ENCODE assay signal across 8 cellular contexts in genomic region chr19:35882074-35882832, GRCh38. TPM values are rescaled to one million over a fixed set of nuclear protein-coding genes. Genes with fewer than 3 reads are reported as not detected.
DNase-seq lines count a peak whose midpoint lies in the region; ATAC-seq and TF ChIP-seq lines count a peak whose summit lies in the region.

No MANE protein-coding gene starts in this region.

- no peak overlapping the region for H3K4me3 Mint-ChIP-seq in activated naive CD4-positive, alpha-beta T cell treated with anti-CD3 and anti-CD28 coated beads for 36 hours

- no peak overlapping the region for H2AK5ac ChIP-seq in mesenchymal stem cell (ENCODE audit: low read length, severe bottlenecking)

- no peaks in the 10 kb centered on the region for H3F3A ChIP-seq in PC-3 (ENCODE audit: low read length, unreplicated experiment)

- H3K27ac ChIP-seq in PC-3 (ENCODE audit: low read length) = no peak overlapping the region
- H3K27ac ChIP-seq in mesenchymal stem cell (ENCODE audit: low read length, poor library complexity, severe bottlenecking) = no peak overlapping the region

- no TSS peak for BruUV-seq in PC-3 (replicated peaks; lab: Mats Ljungman, UMichigan)

- CTCF ChIA-PET in activated naive CD4-positive, alpha-beta T cell treated with anti-CD3 and anti-CD28 coated beads for 36 hours (lab: Charles Lee) = interaction anchor here (0.5 to 6.8 kb wide), 10 partner anchors 11 to 190 kb away, joined by 3 to 69 read pairs (median 4); no protein-coding TSS in a partner anchor
- CTCF ChIA-PET in PC-3 (lab: Charles Lee) = interaction anchor here (1.0 to 1.1 kb wide), 3 partner anchors 49 to 54 kb away, joined by 3 to 7 read pairs (median 6); no protein-coding TSS in a partner anchor

- no peak overlapping the region for H3K4me3 ChIP-seq in PC-3 (ENCODE audit: low read length)
- H3K4me3 ChIP-seq in mesenchymal stem cell (ENCODE audit: insufficient read depth in 1 of 2, low read depth in 1 of 2, low read length in 2 of 2) = no peak overlapping the region

- H3K27me3 Mint-ChIP-seq in activated naive CD4-positive, alpha-beta T cell treated with anti-CD3 and anti-CD28 coated beads for 36 hours (ENCODE audit: low read depth) = peaks cover 21% of the 10 kb centered on the region

- H3K9ac ChIP-seq in PC-3 (ENCODE audit: low read length) = no peak overlapping the region
- no peak overlapping the region for H3K9ac ChIP-seq in mesenchymal stem cell (ENCODE audit: low read length)

- H2BK15ac ChIP-seq in mesenchymal stem cell (ENCODE audit: low read depth, poor library complexity, severe bottlenecking) = no peak overlapping the region

- H3K36me3 ChIP-seq in PC-3 (ENCODE audit: low read depth, low read length) = no peaks in the 10 kb centered on the region
- H3K36me3 ChIP-seq in mesenchymal stem cell (ENCODE audit: control insufficient read depth in 1 of 2, insufficient read depth in 2 of 2, low read depth in 1 of 2, low read length in 2 of 2) = peaks cover 8 to 11% of the 10 kb centered on the region in 2 experiments

- no peak overlapping the region for H2AFZ ChIP-seq in PC-3 (ENCODE audit: low read length)
- H2AFZ ChIP-seq in mesenchymal stem cell (ENCODE audit: low read depth, low read length) = no peak overlapping the region

- no peaks in the 10 kb centered on the region for H3K79me1 ChIP-seq in mesenchymal stem cell (replicated peaks; ENCODE audit: low read length, poor library complexity, severe bottlenecking)

- H3K9me3 ChIP-seq in PC-3 (ENCODE audit: low read length) = no peaks in the 10 kb centered on the region
- H3K9me3 ChIP-seq in mesenchymal stem cell (ENCODE audit: control insufficient read depth, low read length) = no peaks in the 10 kb centered on the region

- ATAC-seq in PC-3 (peak; percentile 49), HG02763 (IDR thresholded peaks at IDR 0.05; ENCODE audit: unreplicated experiment) (no peak)

- H3K4me2 ChIP-seq in PC-3 (ENCODE audit: low read length) = no peak overlapping the region
- no peak overlapping the region for H3K4me2 ChIP-seq in mesenchymal stem cell (ENCODE audit: low read length, poor library complexity, severe bottlenecking)

- intact Hi-C loops in activated naive CD4-positive, alpha-beta T cell treated with anti-CD3 and anti-CD28 coated beads for 36 hours (cut with micrococcal nuclease) = loop anchor here (1.0 to 10.0 kb wide), 3 partner anchors 49 to 293 kb away; no protein-coding TSS in a partner anchor
- intact Hi-C loops in PC-3 (cut with micrococcal nuclease) = loop anchor here (1.0 kb wide), 2 partner anchors 35 to 49 kb away; no protein-coding TSS in a partner anchor

- no peaks in the 10 kb centered on the region for H3K9me2 ChIP-seq in PC-3 (replicated peaks; ENCODE audit: low read length)

- POLR2A ChIA-PET in PC-3 (lab: Charles Lee; ENCODE audit: unreplicated experiment) = interaction anchor here (0.6 kb wide), 1 partner anchor 50 kb away, joined by 4 read pairs; no protein-coding TSS in a partner anchor

- WGBS in mesenchymal stem cell = 44% methylated on average over 7 of the region's 8 CpGs

- no peak overlapping the region for H3K14ac ChIP-seq in mesenchymal stem cell (ENCODE audit: low read length in 2 of 2)

- H3K4me1 ChIP-seq in PC-3 (ENCODE audit: insufficient read depth, low read length) (no peaks in the 10 kb centered on the region; the same call in 1 of the 2 replicates), mesenchymal stem cell (ENCODE audit: control insufficient read depth, insufficient read depth, low read depth, low read length) (peaks cover 11% of the 10 kb centered on the region)

- H3K27me3 ChIP-seq in PC-3 (ENCODE audit: low read length) = no peaks in the 10 kb centered on the region
- peaks cover 15 to 18% of the 10 kb centered on the region in 2 experiments for H3K27me3 ChIP-seq in mesenchymal stem cell (ENCODE audit: control insufficient read depth in 1 of 2, insufficient read depth in 1 of 2, low read length in 2 of 2)

- no peak overlapping the region for H4K8ac ChIP-seq in mesenchymal stem cell (ENCODE audit: low read length)

- peaks cover 11% of the 10 kb centered on the region for H3K36me3 Mint-ChIP-seq in activated naive CD4-positive, alpha-beta T cell treated with anti-CD3 and anti-CD28 coated beads for 36 hours (ENCODE audit: low read depth)

- no peak overlapping the region for H2BK120ac ChIP-seq in mesenchymal stem cell (ENCODE audit: low read depth, low read length)

- H3K79me2 ChIP-seq in PC-3 (ENCODE audit: low read length) = no peaks in the 10 kb centered on the region

- no peak overlapping the region for H4K91ac ChIP-seq in mesenchymal stem cell (ENCODE audit: low read length)

- H3K18ac ChIP-seq in mesenchymal stem cell (ENCODE audit: low read depth in 1 of 2, low read length in 2 of 2) = no peak overlapping the region

- no peaks in the 10 kb centered on the region for H3K9me3 Mint-ChIP-seq in activated naive CD4-positive, alpha-beta T cell treated with anti-CD3 and anti-CD28 coated beads for 36 hours

- no peak overlapping the region for H3K27ac Mint-ChIP-seq in activated naive CD4-positive, alpha-beta T cell treated with anti-CD3 and anti-CD28 coated beads for 36 hours

- no peak overlapping the region for H2BK5ac ChIP-seq in mesenchymal stem cell (ENCODE audit: low read depth, low read length, poor library complexity, severe bottlenecking)

- H3K4ac ChIP-seq in mesenchymal stem cell (ENCODE audit: low read depth in 1 of 2, low read length in 2 of 2) = no peak overlapping the region

- no peak overlapping the region for H2BK12ac ChIP-seq in mesenchymal stem cell (ENCODE audit: low read length in 2 of 2)

- TF ChIP-seq CTCF in PC-3 (conservative IDR thresholded peaks at IDR 0.05; ENCODE audit: low read depth, low read length) = peak; percentile 46; the same call in 1 of the 2 replicates

- no peak overlapping the region for H3K23ac ChIP-seq in mesenchymal stem cell (ENCODE audit: low read length in 2 of 2)

- DNase-seq in activated naive CD4-positive, alpha-beta T cell treated with anti-CD3 and anti-CD28 coated beads for 36 hours = peak; percentile 58
- no peak for DNase-seq in activated naive CD4-positive, alpha-beta T cell treated with anti-CD3 and anti-CD28 coated beads, Interleukin-2, amount 50 U/mL, for 16 hours
- DNase-seq in LHCN-M2 (ENCODE audit: low read depth) (peak; percentile 83), PC-3 (peak; percentile 71), dermis blood vessel endothelial cell (peak; percentile 83), mesenchymal stem cell (peak; percentile 86), mesenteric fat pad (ENCODE audit: low spot score) (no peak)

- peaks cover 9% of the 10 kb centered on the region for H3K4me1 Mint-ChIP-seq in activated naive CD4-positive, alpha-beta T cell treated with anti-CD3 and anti-CD28 coated beads for 36 hours (ENCODE audit: low read depth)

- no peaks in the 10 kb centered on the region for H4K20me1 ChIP-seq in PC-3 (ENCODE audit: low read length)

RNA-seq across cellular contexts. Expression of gene APLP1, which starts 13.9 kb away (rescaled TPM):
- total RNA-seq in activated naive CD4-positive, alpha-beta T cell treated with anti-CD3 and anti-CD28 coated beads for 36 hours = 1 to 10 TPM in 1 of 2 experiments, under 1 TPM in 1; 0.79 to 1.2 TPM
- total RNA-seq in LHCN-M2 (2014; rRNA removed) = 38.3 and 47.1 TPM in 2 replicates
- 44.7 TPM for polyA plus RNA-seq in LHCN-M2 (2012)
- 21.1 and 23.2 TPM in 2 replicates for total RNA-seq in PC-3 (2014; rRNA removed)
- 1.9 and 2.5 TPM in 2 replicates for total RNA-seq in dermis blood vessel endothelial cell
- 14.1 TPM for polyA plus RNA-seq in mesenchymal stem cell (2013, experiment 1 of 2)
- polyA plus RNA-seq in mesenchymal stem cell (2013, experiment 2 of 2) = 14.4 TPM
- total RNA-seq in mesenteric fat pad = 3.5 TPM

RNA-seq across cellular contexts. Expression of gene NFKBID, which starts 18.1 kb away (rescaled TPM):
- total RNA-seq in activated naive CD4-positive, alpha-beta T cell treated with anti-CD3 and anti-CD28 coated beads for 36 hours = 10 to 100 TPM; 56.2 to 56.4 TPM
- total RNA-seq in LHCN-M2 (2014; rRNA removed) (2.8 and 3.3 TPM in 2 replicates), PC-3 (2014; rRNA removed) (9.0 and 10.6 TPM in 2 replicates), dermis blood vessel endothelial cell (2.7 and 3.2 TPM in 2 replicates), mesenteric fat pad (33.3 TPM)
- 1.6 TPM for polyA plus RNA-seq in LHCN-M2 (2012)
- polyA plus RNA-seq in mesenchymal stem cell (2013, experiment 1 of 2) = 4.7 TPM
- 4.1 TPM for polyA plus RNA-seq in mesenchymal stem cell (2013, experiment 2 of 2)

RNA-seq across cellular contexts. Expression of gene HCST, which starts 20.1 kb away (rescaled TPM):
- total RNA-seq in activated naive CD4-positive, alpha-beta T cell treated with anti-CD3 and anti-CD28 coated beads for 36 hours = 10 to 100 TPM; 11.7 to 14.5 TPM
- not detected in 2 replicates for total RNA-seq in LHCN-M2 (2014; rRNA removed)
- 0.94 TPM for polyA plus RNA-seq in LHCN-M2 (2012)
- total RNA-seq in PC-3 (2014; rRNA removed) = not detected in 2 replicates
- 0.19 TPM in 1 of 2 replicates, not detected in the other for total RNA-seq in dermis blood vessel endothelial cell
- polyA plus RNA-seq in mesenchymal stem cell (2013, experiment 1 of 2) = 1.4 TPM
- polyA plus RNA-seq in mesenchymal stem cell (2013, experiment 2 of 2) = 1.4 TPM
- total RNA-seq in mesenteric fat pad = 20.9 TPM

RNA-seq across cellular contexts. Expression of gene KIRREL2, which starts 25.5 kb away (rescaled TPM):
- 1 to 10 TPM; 1.0 to 1.1 TPM for total RNA-seq in activated naive CD4-positive, alpha-beta T cell treated with anti-CD3 and anti-CD28 coated beads for 36 hours
- total RNA-seq in LHCN-M2 (2014; rRNA removed) (not detected in 2 replicates), PC-3 (2014; rRNA removed) (not detected in 2 replicates), dermis blood vessel endothelial cell (not detected in 2 replicates), mesenteric fat pad (not detected)
- not detected for polyA plus RNA-seq in LHCN-M2 (2012)
- polyA plus RNA-seq in mesenchymal stem cell (2013, experiment 1 of 2) = 0.08 TPM
- 0.05 TPM for polyA plus RNA-seq in mesenchymal stem cell (2013, experiment 2 of 2)

RNA-seq across cellular contexts. Expression of gene TYROBP, which starts 25.8 kb away (rescaled TPM):
- not detected for total RNA-seq in activated naive CD4-positive, alpha-beta T cell treated with anti-CD3 and anti-CD28 coated beads for 36 hours
- total RNA-seq in LHCN-M2 (2014; rRNA removed) (not detected in 2 replicates), PC-3 (2014; rRNA removed) (not detected in 2 replicates), dermis blood vessel endothelial cell (not detected in 2 replicates), mesenteric fat pad (201 TPM)
- polyA plus RNA-seq in LHCN-M2 (2012) = not detected
- polyA plus RNA-seq in mesenchymal stem cell (2013, experiment 1 of 2) = 0.80 TPM
- 0.53 TPM for polyA plus RNA-seq in mesenchymal stem cell (2013, experiment 2 of 2)

Comparison
In these comparisons a context has a peak if more than half of its experiments do, and no peak if none do; other contexts are left out.
1. DNase-seq: peak in activated naive CD4-positive, alpha-beta T cell treated with anti-CD3 and anti-CD28 coated beads for 36 hours (single experiment), LHCN-M2 (single experiment), PC-3 (single experiment), dermis blood vessel endothelial cell (single experiment) and mesenchymal stem cell (single experiment); none in activated naive CD4-positive, alpha-beta T cell treated with anti-CD3 and anti-CD28 coated beads, Interleukin-2, amount 50 U/mL, for 16 hours (single experiment) and mesenteric fat pad (single experiment).
2. RNA of gene HCST, which starts 20.1 kb away (total RNA-seq): 20.9 TPM in mesenteric fat pad (single experiment) and 11.7 to 14.5 TPM in activated naive CD4-positive, alpha-beta T cell treated with anti-CD3 and anti-CD28 coated beads for 36 hours; not detected in LHCN-M2, not detected in PC-3 and 0.19 TPM in dermis blood vessel endothelial cell; every median in the first group is over 10 times any median in the second.